In genomic region chr16:477758-478157, GRCh38 we compare ENCODE assay signal across 16 cellular contexts. TPM values are rescaled to one million over a fixed set of nuclear protein-coding genes. Genes with fewer than 3 reads are reported as not detected.
A peak's percentile ranks its signal among the peaks of the same experiment; 100 is the strongest.
DNase-seq lines count a peak whose midpoint lies in the region; ATAC-seq and TF ChIP-seq lines count a peak whose summit lies in the region.
"Had no signal": no experiment of that assay in that cellular context is flagged by ENCODE, and none has a peak within 500 bp of the region (broad histone marks: within the 10 kb centered on the region; RNA-seq: fewer than 3 reads in every experiment).

No MANE protein-coding gene starts in this region.

- no peak overlapping the region for H3K4me3 ChIP-seq in BLaER1
- no peak overlapping the region for H3K4me3 ChIP-seq in duodenal mucosa (ENCODE audit: low read depth in 1 of 2, low read length in 2 of 2)
- H3K4me3 ChIP-seq in mesenchymal stem cell (ENCODE audit: insufficient read depth in 1 of 2, low read depth in 1 of 2, low read length in 2 of 2), result no peak overlapping the region
- no peak overlapping the region for H3K4me3 ChIP-seq in body of pancreas
- no peak overlapping the region for H3K4me3 ChIP-seq in HAP-1
- H3K4me3 ChIP-seq: SJSA1 had no signal

- H3K27ac ChIP-seq in BLaER1 (no peak overlapping the region), duodenal mucosa (ENCODE audit: low read depth, low read length) (peak overlapping the region; percentile 8), mesenchymal stem cell (ENCODE audit: low read length, poor library complexity, severe bottlenecking) (peak overlapping the region; percentile 17), body of pancreas (peak overlapping the region in 1 of 4 donors; percentile 25)
- H3K27ac ChIP-seq: SJSA1 had no signal

- peaks cover 77% of the 10 kb centered on the region for H4K20me1 ChIP-seq in BLaER1

- peaks cover 16% of the 10 kb centered on the region for H3K4me1 ChIP-seq in BLaER1
- H3K4me1 ChIP-seq in duodenal mucosa (ENCODE audit: control insufficient read depth in 1 of 2, insufficient read depth in 2 of 2, low read length in 2 of 2), result peaks cover 18 to 26% of the 10 kb centered on the region in 2 donors
- peaks cover 37% of the 10 kb centered on the region for H3K4me1 ChIP-seq in mesenchymal stem cell (ENCODE audit: control insufficient read depth, insufficient read depth, low read depth, low read length)
- H3K4me1 ChIP-seq in body of pancreas, result peaks cover 15% of the 10 kb centered on the region
- no peaks in the 10 kb centered on the region; the same call in 1 of the 2 replicates for H3K4me1 ChIP-seq in HAP-1

- intact Hi-C loops in body of pancreas (cut with DNase I), result no loop called here
- intact Hi-C loops in activated CD4-positive, alpha-beta memory T cell treated with anti-CD3 and anti-CD28 coated beads for 36 hours (cut with micrococcal nuclease), result no loop called here

- no peak overlapping the region for H3K14ac ChIP-seq in mesenchymal stem cell (ENCODE audit: low read length in 2 of 2)

- TF ChIP-seq CTCF in body of pancreas (IDR thresholded peaks at IDR 0.05), result no peak

- no peak overlapping the region for H2AK5ac ChIP-seq in mesenchymal stem cell (ENCODE audit: low read length, severe bottlenecking)

- no peak for TF ChIP-seq POLR2A in body of pancreas (IDR thresholded peaks at IDR 0.05)

- H3K4me2 ChIP-seq in BLaER1 (no peak overlapping the region), mesenchymal stem cell (ENCODE audit: low read length, poor library complexity, severe bottlenecking) (no peak overlapping the region)

- H3K23ac ChIP-seq in mesenchymal stem cell (ENCODE audit: low read length in 2 of 2), result no peak overlapping the region

- H2AFZ ChIP-seq in mesenchymal stem cell (ENCODE audit: low read depth, low read length), result no peak overlapping the region

- H3K36me3 Mint-ChIP-seq in activated CD4-positive, alpha-beta memory T cell treated with anti-CD3 and anti-CD28 coated beads for 36 hours, result peaks cover 4% of the 10 kb centered on the region

- H2BK12ac ChIP-seq in mesenchymal stem cell (ENCODE audit: low read length in 2 of 2), result no peak overlapping the region

- H3K36me3 ChIP-seq in BLaER1, result peaks cover 94% of the 10 kb centered on the region
- H3K36me3 ChIP-seq in duodenal mucosa (ENCODE audit: control insufficient read depth in 1 of 2, insufficient read depth in 2 of 2, low read length in 2 of 2), result peaks cover 4 to 10% of the 10 kb centered on the region in 2 donors
- H3K36me3 ChIP-seq in mesenchymal stem cell (ENCODE audit: control insufficient read depth in 1 of 2, insufficient read depth in 2 of 2, low read depth in 1 of 2, low read length in 2 of 2), result peaks cover 14 to 17% of the 10 kb centered on the region in 2 experiments
- peaks cover 0 to 1% of the 10 kb centered on the region in 2 donors for H3K36me3 ChIP-seq in body of pancreas (replicated peaks in 1 of 2; ENCODE audit: insufficient read depth in 1 of 2, low read depth in 2 of 2)
- 0 out of 2 replicates have a peak, but pooled peaks cover 3% of the 10 kb centered on the region for H3K36me3 ChIP-seq in HAP-1 (replicated peaks)

- H3K9me3 Mint-ChIP-seq in activated CD4-positive, alpha-beta memory T cell treated with anti-CD3 and anti-CD28 coated beads for 36 hours, result no peaks in the 10 kb centered on the region
- H3K9me3 Mint-ChIP-seq: immature natural killer cell, mesothelial cell of epicardium had no signal

- DNase-seq in M059J (ENCODE audit: low read depth) (peak; percentile 86), mesenchymal stem cell (no peak), body of pancreas (no peak), HAP-1 (ENCODE audit: low spot score in 2 of 2) (no peak)
- DNase-seq in activated CD4-positive, alpha-beta memory T cell treated with anti-CD3 and anti-CD28 coated beads for 36 hours, result no peak
- no peak for DNase-seq in activated CD4-positive, CD25-positive, alpha-beta regulatory T cell (lab: John Stamatoyannopoulos, UW)
- DNase-seq: EL; immature natural killer cell; IMR-90; NCI-H2081 treated with DMSO at 0.1 percent for 48 hours; NCI-H524; stimulated activated CD4-positive, alpha-beta T cell treated with anti-CD3 and anti-CD28 coated beads, Interleukin-1b, Interleukin-23, amount 100 ng/mL, for 48 hours had no signal

- H3K4ac ChIP-seq in mesenchymal stem cell (ENCODE audit: low read depth in 1 of 2, low read length in 2 of 2), result no peak overlapping the region

- H3K4me1 Mint-ChIP-seq in activated CD4-positive, alpha-beta memory T cell treated with anti-CD3 and anti-CD28 coated beads for 36 hours (ENCODE audit: low read depth), result no peaks in the 10 kb centered on the region
- H3K4me1 Mint-ChIP-seq: immature natural killer cell, mesothelial cell of epicardium had no signal

- H2BK120ac ChIP-seq in mesenchymal stem cell (ENCODE audit: low read depth, low read length), result no peak overlapping the region

- H4K91ac ChIP-seq in mesenchymal stem cell (ENCODE audit: low read length), result no peak overlapping the region

- H2BK5ac ChIP-seq in mesenchymal stem cell (ENCODE audit: low read depth, low read length, poor library complexity, severe bottlenecking), result no peak overlapping the region

- in situ Hi-C loops in HAP-1 (cut with MboI; ENCODE audit: low sequenced_read_pairs), result no loop called here

- no peak overlapping the region for H4K8ac ChIP-seq in mesenchymal stem cell (ENCODE audit: low read length)

- no peak overlapping the region for H3K18ac ChIP-seq in mesenchymal stem cell (ENCODE audit: low read depth in 1 of 2, low read length in 2 of 2)

- no peak for ATAC-seq in body of pancreas

- H3K27me3 ChIP-seq in BLaER1, result no peaks in the 10 kb centered on the region
- H3K27me3 ChIP-seq in duodenal mucosa (ENCODE audit: control insufficient read depth in 1 of 2, insufficient read depth in 2 of 2, low read length in 2 of 2), result no peaks in the 10 kb centered on the region
- no peaks in the 10 kb centered on the region for H3K27me3 ChIP-seq in mesenchymal stem cell (ENCODE audit: control insufficient read depth in 1 of 2, insufficient read depth in 1 of 2, low read length in 2 of 2)
- H3K27me3 ChIP-seq in body of pancreas, result no peaks in the 10 kb centered on the region
- no peaks in the 10 kb centered on the region for H3K27me3 ChIP-seq in HAP-1 (ENCODE audit: low read depth)
- H3K27me3 ChIP-seq: SJSA1 had no signal

- H3K9ac ChIP-seq in BLaER1, result 0 out of 2 replicates have a peak overlapping the region, but pooled peaks have one; percentile 19
- no peak overlapping the region for H3K9ac ChIP-seq in duodenal mucosa (ENCODE audit: low read depth in 1 of 2, low read length in 2 of 2)
- no peak overlapping the region for H3K9ac ChIP-seq in mesenchymal stem cell (ENCODE audit: low read length)

- POLR2A ChIA-PET in activated CD4-positive, alpha-beta memory T cell treated with anti-CD3 and anti-CD28 coated beads for 36 hours (lab: Charles Lee), result no interaction called here

- H3K79me1 ChIP-seq in mesenchymal stem cell (replicated peaks; ENCODE audit: low read length, poor library complexity, severe bottlenecking), result peaks cover 18% of the 10 kb centered on the region

- H3K9me3 ChIP-seq in BLaER1 (no peaks in the 10 kb centered on the region), duodenal mucosa (ENCODE audit: control insufficient read depth in 1 of 2, low read length in 2 of 2) (no peaks in the 10 kb centered on the region), mesenchymal stem cell (ENCODE audit: control insufficient read depth, low read length) (no peaks in the 10 kb centered on the region), body of pancreas (no peaks in the 10 kb centered on the region), HAP-1 (no peaks in the 10 kb centered on the region)
- H3K9me3 ChIP-seq: SJSA1 had no signal

- no peaks in the 10 kb centered on the region for H3K27me3 Mint-ChIP-seq in activated CD4-positive, alpha-beta memory T cell treated with anti-CD3 and anti-CD28 coated beads for 36 hours

- H2BK15ac ChIP-seq in mesenchymal stem cell (ENCODE audit: low read depth, poor library complexity, severe bottlenecking), result no peak overlapping the region

- CTCF ChIA-PET in activated CD4-positive, alpha-beta memory T cell treated with anti-CD3 and anti-CD28 coated beads for 36 hours (lab: Charles Lee), result no interaction called here

- no peak overlapping the region for H3K4me3 Mint-ChIP-seq in activated CD4-positive, alpha-beta memory T cell treated with anti-CD3 and anti-CD28 coated beads for 36 hours
- H3K4me3 Mint-ChIP-seq: immature natural killer cell, mesothelial cell of epicardium had no signal

- WGBS in mesenchymal stem cell, result 91% methylated on average over 11 of the region's 11 CpGs
- 85 to 92% methylated on average over 11 of the region's 11 CpGs for WGBS in body of pancreas, 2 donors

- H3K27ac Mint-ChIP-seq in activated CD4-positive, alpha-beta memory T cell treated with anti-CD3 and anti-CD28 coated beads for 36 hours, result no peak overlapping the region
- H3K27ac Mint-ChIP-seq: immature natural killer cell, mesothelial cell of epicardium had no signal

RNA-seq across cellular contexts. Expression of gene CAPN15, which starts 49.8 kb away (rescaled TPM):
- 23.2 and 36.7 TPM in 2 replicates for total RNA-seq in M059J (2014; rRNA removed; shearing (Covaris generic))
- polyA plus RNA-seq in mesenchymal stem cell (2013, experiment 1 of 2), result 22.1 TPM
- 19.9 TPM for polyA plus RNA-seq in mesenchymal stem cell (2013, experiment 2 of 2)
- total RNA-seq in body of pancreas, result 100 to 1,000 TPM in 1 of 2 donors, 10 to 100 TPM in 1; 48.0 to 104 TPM
- 10 to 100 TPM; 69.7 to 76.2 TPM for total RNA-seq in activated CD4-positive, alpha-beta memory T cell treated with anti-CD3 and anti-CD28 coated beads for 36 hours

RNA-seq across cellular contexts. Expression of gene RAB11FIP3, which starts 52.3 kb away (rescaled TPM):
- total RNA-seq in M059J (2014; rRNA removed; shearing (Covaris generic)), result 14.0 and 21.1 TPM in 2 replicates
- polyA plus RNA-seq in mesenchymal stem cell (2013, experiment 1 of 2), result 15.0 TPM
- polyA plus RNA-seq in mesenchymal stem cell (2013, experiment 2 of 2), result 14.4 TPM
- 100 to 1,000 TPM in 1 of 2 donors, 10 to 100 TPM in 1; 50.1 to 122 TPM for total RNA-seq in body of pancreas
- total RNA-seq in activated CD4-positive, alpha-beta memory T cell treated with anti-CD3 and anti-CD28 coated beads for 36 hours, result 10 to 100 TPM; 14.8 to 18.4 TPM
